Comparison of ENCODE assay signal across 15 cellular contexts in the genomic region with DNA sequence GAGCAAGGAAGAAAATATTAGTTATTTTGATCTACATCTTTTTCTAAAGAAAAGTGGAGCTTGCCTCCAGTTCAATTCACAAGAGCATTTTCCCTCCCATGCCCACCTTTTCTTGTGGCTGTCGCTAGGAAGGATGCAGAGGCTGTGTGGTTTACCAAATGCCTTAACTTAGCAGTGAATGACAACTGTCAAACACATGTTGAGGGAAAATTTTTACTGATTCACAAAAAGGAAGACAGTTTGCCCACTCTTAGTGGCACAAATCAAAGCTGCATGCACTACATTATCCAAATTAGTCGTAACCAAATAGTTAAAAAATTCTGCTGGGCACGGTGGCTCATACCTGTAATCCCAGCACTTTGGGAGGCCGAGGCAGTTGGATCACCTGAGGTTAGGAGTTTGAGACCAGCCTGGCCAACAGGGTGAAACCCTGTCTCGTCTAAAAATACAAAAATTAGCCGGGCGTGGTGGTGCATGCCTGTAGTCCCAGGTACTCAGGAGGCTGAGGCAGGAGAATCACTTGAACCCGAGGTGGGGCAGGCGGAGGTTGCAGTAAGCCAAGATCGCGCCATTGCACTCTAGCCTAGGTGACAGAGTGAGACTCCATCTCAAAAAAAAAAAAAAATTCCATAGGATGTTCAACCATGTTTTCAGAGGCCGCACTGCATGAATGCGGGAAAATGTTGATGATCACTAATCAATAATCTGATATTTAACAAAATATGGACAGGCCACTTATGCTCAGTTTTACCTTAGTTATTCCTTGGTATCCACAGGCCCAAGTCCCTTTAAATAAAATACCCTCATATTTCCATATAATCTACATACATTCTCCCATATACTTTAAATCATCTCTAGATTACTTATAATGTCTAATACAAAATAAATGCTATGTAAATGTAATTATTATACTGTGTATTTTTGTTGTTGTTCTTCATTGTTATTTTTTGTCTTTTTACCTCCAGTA. TPM values are rescaled to one million over a fixed set of nuclear protein-coding genes. Genes with fewer than 3 reads are reported as not detected.
DNase-seq lines count a peak whose midpoint lies in the region; ATAC-seq and TF ChIP-seq lines count a peak whose summit lies in the region.
"Had no signal": no experiment of that assay in that cellular context is flagged by ENCODE, and none has a peak within 500 bp of the region (broad histone marks: within the 10 kb centered on the region; RNA-seq: fewer than 3 reads in every experiment).

No MANE protein-coding gene starts in this region.

- H3K9me3 Mint-ChIP-seq in activated T-helper 17 cell treated with anti-CD3 and anti-CD28 coated beads, Interleukin-2, amount 50 U/mL, for 72 hours, result no peaks in the 10 kb centered on the region
- H3K9me3 Mint-ChIP-seq: CD8-positive, alpha-beta T cell had no signal

- H4K8ac ChIP-seq in mesenchymal stem cell (ENCODE audit: low read length), result no peak overlapping the region

- peak overlapping the region; percentile 29 for H3K27ac Mint-ChIP-seq in activated T-helper 17 cell treated with anti-CD3 and anti-CD28 coated beads, Interleukin-2, amount 50 U/mL, for 72 hours
- H3K27ac Mint-ChIP-seq: CD8-positive, alpha-beta T cell had no signal

- no peak overlapping the region for H2BK12ac ChIP-seq in mesenchymal stem cell (ENCODE audit: low read length in 2 of 2)

- H3K27me3 ChIP-seq in SK-N-SH (ENCODE audit: insufficient read depth) (no peaks in the 10 kb centered on the region), mesenchymal stem cell (ENCODE audit: control insufficient read depth in 1 of 2, insufficient read depth in 1 of 2, low read length in 2 of 2) (no peaks in the 10 kb centered on the region), upper lobe of left lung (no peaks in the 10 kb centered on the region)
- H3K27me3 ChIP-seq: esophagus muscularis mucosa had no signal

- H3K4me3 ChIP-seq in SK-N-SH (ENCODE audit: low read depth in 2 of 2, low read length in 1 of 2), result no peak overlapping the region
- H3K4me3 ChIP-seq in HEK293 (ENCODE audit: low read depth, low read length), result no peak overlapping the region
- H3K4me3 ChIP-seq in mesenchymal stem cell (ENCODE audit: insufficient read depth in 1 of 2, low read depth in 1 of 2, low read length in 2 of 2), result no peak overlapping the region
- H3K4me3 ChIP-seq in upper lobe of left lung, result no peak overlapping the region
- H3K4me3 ChIP-seq: esophagus muscularis mucosa had no signal

- no peak overlapping the region for H3K18ac ChIP-seq in mesenchymal stem cell (ENCODE audit: low read depth in 1 of 2, low read length in 2 of 2)

- no peak overlapping the region for H3K4ac ChIP-seq in mesenchymal stem cell (ENCODE audit: low read depth in 1 of 2, low read length in 2 of 2)

- H3K27ac ChIP-seq in SK-N-SH (ENCODE audit: low read depth in 2 of 2, low read length in 1 of 2), result peak overlapping the region; percentile 43 to 53; a peak in 3 of 4 replicates
- no peak overlapping the region for H3K27ac ChIP-seq in HEK293 (ENCODE audit: extremely low read depth, low read depth, low read length)
- no peak overlapping the region for H3K27ac ChIP-seq in mesenchymal stem cell (ENCODE audit: low read length, poor library complexity, severe bottlenecking)
- H3K27ac ChIP-seq in upper lobe of left lung, result no peak overlapping the region

- TF ChIP-seq POLR2A in upper lobe of left lung (IDR thresholded peaks at IDR 0.05), result no peak

- no peak overlapping the region for H4K91ac ChIP-seq in mesenchymal stem cell (ENCODE audit: low read length)

- no peak overlapping the region for H3K23ac ChIP-seq in mesenchymal stem cell (ENCODE audit: low read length in 2 of 2)

- H3K9me2 ChIP-seq in SK-N-SH, result no peaks in the 10 kb centered on the region

- POLR2A ChIA-PET in SK-N-SH (lab: Yijun Ruan, JAX), result no interaction called here
- POLR2A ChIA-PET in HEK293 (lab: Yijun Ruan, JAX), result interaction anchor here (0.7 to 6.6 kb wide), 2 partner anchors 8 to 19 kb away, joined by 3 to 39 read pairs; a partner anchor contains a TSS

- 98% methylated on average over 13 of the region's 13 CpGs for WGBS in SK-N-SH (ENCODE audit: low lambda C conversion rate)
- 96% methylated on average over 13 of the region's 13 CpGs for WGBS in mesenchymal stem cell
- WGBS in upper lobe of left lung, 2 donors, result 85 to 89% methylated on average over 13 of the region's 13 CpGs

- no peak overlapping the region for H2BK120ac ChIP-seq in mesenchymal stem cell (ENCODE audit: low read depth, low read length)

- H3K27me3 Mint-ChIP-seq in activated T-helper 17 cell treated with anti-CD3 and anti-CD28 coated beads, Interleukin-2, amount 50 U/mL, for 72 hours, result no peaks in the 10 kb centered on the region

- ATAC-seq in SK-N-SH treated with all-trans-retinoic acid at 6 μM for 48 hours, result no peak
- peak; percentile 23 for ATAC-seq in activated T-helper 17 cell treated with anti-CD3 and anti-CD28 coated beads, Interleukin-2, amount 50 U/mL, for 72 hours (replicated peaks)
- ATAC-seq in HG02623 (IDR thresholded peaks at IDR 0.05; ENCODE audit: unreplicated experiment), result no peak
- no peak for ATAC-seq in upper lobe of left lung (ENCODE audit: low FRiP score in 2 of 2)
- ATAC-seq: CD8-positive, alpha-beta T cell had no signal

- H3F3A ChIP-seq in SK-N-SH (replicated peaks; ENCODE audit: insufficient read depth), result peaks cover 84% of the 10 kb centered on the region

- H3K14ac ChIP-seq in mesenchymal stem cell (ENCODE audit: low read length in 2 of 2), result no peak overlapping the region

- no peaks in the 10 kb centered on the region for H3K79me1 ChIP-seq in mesenchymal stem cell (replicated peaks; ENCODE audit: low read length, poor library complexity, severe bottlenecking)

- H2AK5ac ChIP-seq in mesenchymal stem cell (ENCODE audit: low read length, severe bottlenecking), result no peak overlapping the region

- H3K36me3 Mint-ChIP-seq in activated T-helper 17 cell treated with anti-CD3 and anti-CD28 coated beads, Interleukin-2, amount 50 U/mL, for 72 hours (ENCODE audit: low read depth), result peaks cover 100% of the 10 kb centered on the region

- H3K9ac ChIP-seq in SK-N-SH, result no peak overlapping the region
- H3K9ac ChIP-seq in mesenchymal stem cell (ENCODE audit: low read length), result peak overlapping the region; percentile 40

- no peaks in the 10 kb centered on the region for H3K9me3 ChIP-seq in SK-N-SH
- H3K9me3 ChIP-seq in HEK293 (ENCODE audit: control insufficient read depth, insufficient read depth, low read depth, low read length), result no peaks in the 10 kb centered on the region
- no peaks in the 10 kb centered on the region for H3K9me3 ChIP-seq in mesenchymal stem cell (ENCODE audit: control insufficient read depth, low read length)
- no peaks in the 10 kb centered on the region for H3K9me3 ChIP-seq in upper lobe of left lung
- H3K9me3 ChIP-seq: esophagus muscularis mucosa had no signal

- H2AFZ ChIP-seq in SK-N-SH (ENCODE audit: low read depth), result no peak overlapping the region
- H2AFZ ChIP-seq in mesenchymal stem cell (ENCODE audit: low read depth, low read length), result no peak overlapping the region

- peaks cover 35% of the 10 kb centered on the region for H3K4me1 Mint-ChIP-seq in activated T-helper 17 cell treated with anti-CD3 and anti-CD28 coated beads, Interleukin-2, amount 50 U/mL, for 72 hours

- H3K4me2 ChIP-seq in SK-N-SH (no peak overlapping the region), mesenchymal stem cell (ENCODE audit: low read length, poor library complexity, severe bottlenecking) (no peak overlapping the region)

- CTCF ChIA-PET in SK-N-SH (lab: Yijun Ruan, JAX) (interaction anchor here (1.3 kb wide), 1 partner anchor 17 kb away, joined by 3 read pairs; no protein-coding TSS in a partner anchor), HEK293 (lab: Yijun Ruan, JAX) (interaction anchor here (0.6 to 2.3 kb wide), 3 partner anchors 10 to 198 kb away, joined by 3 to 10 read pairs (median 3); no protein-coding TSS in a partner anchor)

- H3K4me1 ChIP-seq in SK-N-SH (ENCODE audit: control insufficient read depth in 1 of 2, insufficient read depth in 2 of 2, low read depth in 1 of 2, low read length in 1 of 2) (peaks cover 0 to 10% of the 10 kb centered on the region in 2 experiments; a peak in 1 of 4 replicates), HEK293 (ENCODE audit: control insufficient read depth, insufficient read depth, low read length) (no peaks in the 10 kb centered on the region), mesenchymal stem cell (ENCODE audit: control insufficient read depth, insufficient read depth, low read depth, low read length) (peaks cover 2% of the 10 kb centered on the region), upper lobe of left lung (peaks cover 3 to 13% (median 9%) of the 10 kb centered on the region in 4 donors)

- H3K4me3 Mint-ChIP-seq in activated T-helper 17 cell treated with anti-CD3 and anti-CD28 coated beads, Interleukin-2, amount 50 U/mL, for 72 hours, result peak overlapping the region; percentile 9
- H3K4me3 Mint-ChIP-seq: CD8-positive, alpha-beta T cell had no signal

- TF ChIP-seq EP300 in SK-N-SH (IDR thresholded peaks at IDR 0.05; ENCODE audit: borderline replicate concordance in 1 of 2, low read depth in 1 of 2, low read length in 1 of 2) (no peak), upper lobe of left lung (IDR thresholded peaks at IDR 0.05) (no peak)

- H2BK5ac ChIP-seq in mesenchymal stem cell (ENCODE audit: low read depth, low read length, poor library complexity, severe bottlenecking), result no peak overlapping the region

- H3K79me2 ChIP-seq in SK-N-SH (ENCODE audit: insufficient read depth), result peaks cover 92% of the 10 kb centered on the region

- no peak for TF ChIP-seq CTCF in SK-N-SH (IDR thresholded peaks at IDR 0.05)
- no peak for TF ChIP-seq CTCF in HEK293 (tag by site-specific recombination; IDR thresholded peaks at IDR 0.05)
- no peak for TF ChIP-seq CTCF in upper lobe of left lung (IDR thresholded peaks at IDR 0.05)

- DNase-seq in SK-N-SH (no peak), mesenchymal stem cell (no peak), NCI-H1105 treated with DMSO at 0.1 percent for 48 hours (lab: John Stamatoyannopoulos, UW) (no peak), upper lobe of left lung (no peak)
- DNase-seq: 8988T; amygdala; CD8-positive, alpha-beta T cell; NCI-H1417; NCI-H2227 treated with DMSO at 0.1 percent for 48 hours; SIG-M5 had no signal

- H4K20me1 ChIP-seq in SK-N-SH (ENCODE audit: insufficient read depth), result no peaks in the 10 kb centered on the region

- no peak overlapping the region for H2BK15ac ChIP-seq in mesenchymal stem cell (ENCODE audit: low read depth, poor library complexity, severe bottlenecking)

- H3K36me3 ChIP-seq in SK-N-SH (replicated peaks in 1 of 2; ENCODE audit: control insufficient read depth in 1 of 2, insufficient read depth in 2 of 2, low read length in 1 of 2) (peaks cover 88 to 98% of the 10 kb centered on the region in 2 experiments), HEK293 (ENCODE audit: control insufficient read depth in 2 of 2, insufficient read depth in 1 of 2, low read length in 2 of 2) (peaks cover 79 to 100% of the 10 kb centered on the region in 2 experiments), mesenchymal stem cell (ENCODE audit: control insufficient read depth in 1 of 2, insufficient read depth in 2 of 2, low read depth in 1 of 2, low read length in 2 of 2) (peaks cover 11 to 99% of the 10 kb centered on the region in 2 experiments), upper lobe of left lung (peaks cover 33 to 96% (median 37%) of the 10 kb centered on the region in 4 donors)

- TF ChIP-seq RAD21 in SK-N-SH (IDR thresholded peaks at IDR 0.05; ENCODE audit: low read length), result no peak

RNA-seq across cellular contexts. Expression of a gene that starts 9.0 kb away (rescaled TPM):
- 24.8 and 29.0 TPM in 2 replicates for polyA plus RNA-seq in SK-N-SH (2012; rRNA removed)
- 36.2 and 56.6 TPM in 2 replicates for polyA plus RNA-seq in SK-N-SH (2012; cell fraction: cytosol; rRNA removed)
- 14.9 and 27.5 TPM in 2 replicates for polyA plus RNA-seq in SK-N-SH (2012; cell fraction: nucleus; rRNA removed)
- total RNA-seq in activated T-helper 17 cell treated with anti-CD3 and anti-CD28 coated beads, Interleukin-2, amount 50 U/mL, for 72 hours, result 10 to 100 TPM; 38.7 to 43.1 TPM
- polyA plus RNA-seq in mesenchymal stem cell (2013, experiment 1 of 2), result 70.6 TPM
- 71.2 TPM for polyA plus RNA-seq in mesenchymal stem cell (2013, experiment 2 of 2)
- 10 to 100 TPM in 5 of 6 donors, 1 to 10 TPM in 1; 9.4 to 35.3 (median 25.6) TPM for total RNA-seq in upper lobe of left lung

RNA-seq across cellular contexts. Expression of a gene that starts 19.9 kb away (rescaled TPM):
- polyA plus RNA-seq in SK-N-SH (2012; rRNA removed), result 130 and 164 TPM in 2 replicates
- polyA plus RNA-seq in SK-N-SH (2012; cell fraction: cytosol; rRNA removed), result 172 and 202 TPM in 2 replicates
- polyA plus RNA-seq in SK-N-SH (2012; cell fraction: nucleus; rRNA removed), result 102 and 124 TPM in 2 replicates
- total RNA-seq in activated T-helper 17 cell treated with anti-CD3 and anti-CD28 coated beads, Interleukin-2, amount 50 U/mL, for 72 hours, result 100 to 1,000 TPM; 336 to 438 TPM
- 184 TPM for polyA plus RNA-seq in mesenchymal stem cell (2013, experiment 1 of 2)
- polyA plus RNA-seq in mesenchymal stem cell (2013, experiment 2 of 2), result 179 TPM
- 100 to 1,000 TPM; 213 to 505 (median 304) TPM for total RNA-seq in upper lobe of left lung

Comparison
In these comparisons a context has a peak if more than half of its experiments do, and no peak if none do; other contexts are left out.
1. H3K27ac ChIP-seq: peak in SK-N-SH (2 of 2); none in HEK293 (single experiment), mesenchymal stem cell (single experiment) and upper lobe of left lung (0 of 4).